23 cellular contexts compared by ENCODE assay signal in genomic region chr3:197800379-197800778, GRCh38. TPM values are rescaled to one million over a fixed set of nuclear protein-coding genes. Genes with fewer than 3 reads are reported as not detected.
DNase-seq lines count a peak whose midpoint lies in the region; ATAC-seq and TF ChIP-seq lines count a peak whose summit lies in the region.
"Had no signal": no experiment of that assay in that cellular context is flagged by ENCODE, and none has a peak within 500 bp of the region (broad histone marks: within the 10 kb centered on the region; RNA-seq: fewer than 3 reads in every experiment).

No MANE protein-coding gene starts in this region.

- H3K4me3 Mint-ChIP-seq in activated naive CD8-positive, alpha-beta T cell: no peak overlapping the region
- H3K4me3 Mint-ChIP-seq in activated naive CD8-positive, alpha-beta T cell treated with anti-CD3 and anti-CD28 coated beads for 36 hours: no peak overlapping the region
- no peak overlapping the region for H3K4me3 Mint-ChIP-seq in activated B cell treated with CpG ODN at 0.5 μM for 24 hours

- TF ChIP-seq CTCF in activated B cell treated with CpG ODN at 0.5 μM for 24 hours (IDR thresholded peaks at IDR 0.05): no peak
- no peak for TF ChIP-seq CTCF in fibroblast of villous mesenchyme (IDR thresholded peaks at IDR 0.05; ENCODE audit: insufficient read depth, low read depth, low read length)
- no peak for TF ChIP-seq CTCF in thoracic aorta (IDR thresholded peaks at IDR 0.05)
- no peak for TF ChIP-seq CTCF in hepatocyte (IDR thresholded peaks at IDR 0.05; ENCODE audit: poor library complexity)

- H4K20me1 ChIP-seq in hepatocyte (ENCODE audit: insufficient read depth, poor library complexity, severe bottlenecking): peaks cover 70% of the 10 kb centered on the region

- H3K4me1 Mint-ChIP-seq in activated naive CD8-positive, alpha-beta T cell (ENCODE audit: low read depth): peaks cover 63% of the 10 kb centered on the region
- peaks cover 62% of the 10 kb centered on the region for H3K4me1 Mint-ChIP-seq in activated naive CD8-positive, alpha-beta T cell treated with anti-CD3 and anti-CD28 coated beads for 36 hours
- H3K4me1 Mint-ChIP-seq in activated B cell treated with CpG ODN at 0.5 μM for 24 hours: peaks cover 70% of the 10 kb centered on the region

- POLR2A ChIA-PET in activated B cell treated with CpG ODN at 0.5 μM for 24 hours (lab: Charles Lee): interaction anchor here (0.8 to 1.7 kb wide), 2 partner anchors 9 to 30 kb away, joined by 3 to 12 read pairs; partner anchors contain the start of gene LRCH3

- H3K36me3 ChIP-seq in thoracic aorta: no peaks in the 10 kb centered on the region
- no peaks in the 10 kb centered on the region for H3K36me3 ChIP-seq in hepatocyte (replicated peaks; ENCODE audit: insufficient read depth, low read depth)
- H3K36me3 ChIP-seq: adrenal gland, BE2C, lower lobe of right lung had no signal

- intact Hi-C loops in activated B cell treated with CpG ODN at 0.5 μM for 24 hours (cut with micrococcal nuclease): loop anchor here (5.0 kb wide), 2 partner anchors 108 to 128 kb away; no protein-coding TSS in a partner anchor

- WGBS in hepatocyte (ENCODE audit: low lambda C conversion rate, missing lambda C conversion rate): 71% methylated on average over 3 of the region's 3 CpGs

- H3K27me3 Mint-ChIP-seq in activated naive CD8-positive, alpha-beta T cell: no peaks in the 10 kb centered on the region
- H3K27me3 Mint-ChIP-seq in activated naive CD8-positive, alpha-beta T cell treated with anti-CD3 and anti-CD28 coated beads for 36 hours: no peaks in the 10 kb centered on the region
- no peaks in the 10 kb centered on the region for H3K27me3 Mint-ChIP-seq in activated B cell treated with CpG ODN at 0.5 μM for 24 hours

- H3K9me2 ChIP-seq in hepatocyte (replicated peaks; ENCODE audit: insufficient read depth): no peaks in the 10 kb centered on the region

- no peak overlapping the region for H2AFZ ChIP-seq in hepatocyte
- H2AFZ ChIP-seq: GM23248 had no signal

- H3K79me2 ChIP-seq in hepatocyte: peaks cover 99% of the 10 kb centered on the region

- H3K36me3 Mint-ChIP-seq in activated naive CD8-positive, alpha-beta T cell: no peaks in the 10 kb centered on the region
- peaks cover 2% of the 10 kb centered on the region for H3K36me3 Mint-ChIP-seq in activated naive CD8-positive, alpha-beta T cell treated with anti-CD3 and anti-CD28 coated beads for 36 hours
- H3K36me3 Mint-ChIP-seq in activated B cell treated with CpG ODN at 0.5 μM for 24 hours (ENCODE audit: low read depth): peaks cover 2% of the 10 kb centered on the region

- no peak overlapping the region for H3K4me2 ChIP-seq in hepatocyte
- H3K4me2 ChIP-seq: A549 had no signal

- DNase-seq in activated naive CD8-positive, alpha-beta T cell treated with anti-CD3 and anti-CD28 coated beads for 36 hours: no peak
- no peak for DNase-seq in activated B cell treated with CpG ODN at 0.5 μM for 24 hours
- peak; percentile 34 for DNase-seq in fibroblast of villous mesenchyme (ENCODE audit: low read depth)
- DNase-seq in thoracic aorta (ENCODE audit: low spot score): no peak
- DNase-seq in hepatocyte (ENCODE audit: low spot score): no peak
- DNase-seq in stimulated activated CD4-positive, alpha-beta T cell treated with anti-CD3 and anti-CD28 coated beads, Interleukin-12 subunit alpha, Interleukin-12 subunit beta, amount 100 ng/mL, for 4 hours: no peak
- DNase-seq: activated CD4-positive, alpha-beta T cell treated with anti-CD3 and anti-CD28 coated beads, Interleukin-2, amount 50 U/mL, for 48 hours; activated gamma-delta T cell treated with Interleukin-2 at 50 U/mL for 16 hours; adrenal gland; BE2C; cortex of kidney; GM23248; kidney; lower lobe of right lung; NCI-H1417 treated with DMSO at 0.1 percent for 48 hours; NCI-H2107; NCI-H510A; NK-92 treated with Interleukin-12 subunit alpha and Interleukin-12 subunit beta, amount 100 ng/mL, for 24 hours; SHP77; T1000 had no signal

- H3K4me3 ChIP-seq in fibroblast of villous mesenchyme (ENCODE audit: low read depth, low read length) (no peak overlapping the region), thoracic aorta (no peak overlapping the region), hepatocyte (no peak overlapping the region)
- H3K4me3 ChIP-seq: A549, adrenal gland, GM23248, lower lobe of right lung had no signal

- H3K9me3 Mint-ChIP-seq in activated naive CD8-positive, alpha-beta T cell (ENCODE audit: low read depth): no peaks in the 10 kb centered on the region
- H3K9me3 Mint-ChIP-seq in activated naive CD8-positive, alpha-beta T cell treated with anti-CD3 and anti-CD28 coated beads for 36 hours: no peaks in the 10 kb centered on the region
- no peaks in the 10 kb centered on the region for H3K9me3 Mint-ChIP-seq in activated B cell treated with CpG ODN at 0.5 μM for 24 hours

- CTCF ChIA-PET in activated B cell treated with CpG ODN at 0.5 μM for 24 hours (lab: Charles Lee): interaction anchor here (0.8 to 2.3 kb wide), 4 partner anchors 9 to 200 kb away, joined by 3 to 11 read pairs (median 5); partner anchors contain the start of gene LRCH3

- H3K27me3 ChIP-seq in thoracic aorta (replicated peaks; ENCODE audit: insufficient read depth): no peaks in the 10 kb centered on the region
- no peaks in the 10 kb centered on the region for H3K27me3 ChIP-seq in hepatocyte
- H3K27me3 ChIP-seq: adrenal gland, BE2C had no signal

- H3K27ac ChIP-seq in thoracic aorta (peak overlapping the region; percentile 45 to 48), hepatocyte (no peak overlapping the region)
- H3K27ac ChIP-seq: A549, adrenal gland, GM23248, lower lobe of right lung had no signal

- peaks cover 13 to 56% of the 10 kb centered on the region in 2 donors for H3K4me1 ChIP-seq in thoracic aorta (ENCODE audit: control insufficient read depth in 1 of 2, low read depth in 2 of 2)
- no peaks in the 10 kb centered on the region for H3K4me1 ChIP-seq in hepatocyte (ENCODE audit: insufficient read depth)
- H3K4me1 ChIP-seq: BE2C had no signal

- H3K27ac Mint-ChIP-seq in activated naive CD8-positive, alpha-beta T cell: peak overlapping the region; percentile 68
- H3K27ac Mint-ChIP-seq in activated naive CD8-positive, alpha-beta T cell treated with anti-CD3 and anti-CD28 coated beads for 36 hours: no peak overlapping the region
- peak overlapping the region; percentile 53 for H3K27ac Mint-ChIP-seq in activated B cell treated with CpG ODN at 0.5 μM for 24 hours

- H3K9me3 ChIP-seq in thoracic aorta (no peaks in the 10 kb centered on the region), hepatocyte (ENCODE audit: low read depth) (no peaks in the 10 kb centered on the region)
- H3K9me3 ChIP-seq: A549, adrenal gland, BE2C, lower lobe of right lung had no signal

- ATAC-seq in activated B cell treated with CpG ODN at 0.5 μM for 24 hours (ENCODE audit: low read depth) (no peak), thoracic aorta (ENCODE audit: insufficient number of reproducible peaks, low FRiP score, low read depth) (no peak), GM19395 (IDR thresholded peaks at IDR 0.05; ENCODE audit: unreplicated experiment) (no peak)
- ATAC-seq: A549 had no signal

RNA-seq across cellular contexts. Expression of gene LRCH3, which starts 9.3 kb away (rescaled TPM):
- 10 to 100 TPM; 33.6 to 34.4 TPM for total RNA-seq in activated naive CD8-positive, alpha-beta T cell treated with anti-CD3 and anti-CD28 coated beads for 36 hours
- total RNA-seq in activated B cell treated with CpG ODN at 0.5 μM for 24 hours (94.1 and 96.1 TPM in 2 replicates), fibroblast of villous mesenchyme (96.3 and 149 TPM in 2 replicates), thoracic aorta (10 to 100 TPM; 66.7 to 87.6 TPM), hepatocyte (38.5 and 43.9 TPM in 2 replicates)
- 18.0 and 22.5 TPM in 2 replicates for polyA plus RNA-seq in hepatocyte

RNA-seq across cellular contexts. Expression of gene FYTTD1, which starts 50.7 kb away (rescaled TPM):
- 10 to 100 TPM; 23.2 to 25.0 TPM for total RNA-seq in activated naive CD8-positive, alpha-beta T cell treated with anti-CD3 and anti-CD28 coated beads for 36 hours
- total RNA-seq in activated B cell treated with CpG ODN at 0.5 μM for 24 hours: 78.6 and 84.2 TPM in 2 replicates
- 43.5 and 58.3 TPM in 2 replicates for total RNA-seq in fibroblast of villous mesenchyme
- total RNA-seq in thoracic aorta: 10 to 100 TPM; 20.4 to 47.3 TPM
- 43.2 and 51.0 TPM in 2 replicates for total RNA-seq in hepatocyte
- polyA plus RNA-seq in hepatocyte: 24.2 and 32.1 TPM in 2 replicates
